8 cellular contexts compared by ENCODE assay signal in genomic region chr10:62726142-62726541, GRCh38.
DNase-seq lines count a peak whose midpoint lies in the region; ATAC-seq lines count a peak whose summit lies in the region.

No MANE protein-coding gene starts in this region.

- DNase-seq in occipital lobe (lab: John Stamatoyannopoulos, UW) (peak; percentile 18), NCI-H2107 treated with DMSO at 0.1 percent for 48 hours (lab: John Stamatoyannopoulos, UW; ENCODE audit: unreplicated experiment) (no peak), RPMI8226 (no peak), middle frontal gyrus (ENCODE audit: extremely low spot score, low spot score) (no peak), NCI-H345 treated with DMSO at 0.1 percent for 48 hours (lab: John Stamatoyannopoulos, UW; ENCODE audit: unreplicated experiment) (no peak)

- ATAC-seq in GM18498 (IDR thresholded peaks at IDR 0.05; ENCODE audit: unreplicated experiment) = peak; percentile 93
- peak; percentile 80 for ATAC-seq in GM21423 (IDR thresholded peaks at IDR 0.05; ENCODE audit: unreplicated experiment)
- ATAC-seq in HG03520 (IDR thresholded peaks at IDR 0.05; ENCODE audit: unreplicated experiment) = peak; percentile 91
